ENCODE assay signal across 6 cellular contexts in genomic region chr19:21264416-21264815, GRCh38.
"Had no signal": no experiment of that assay in that cellular context is flagged by ENCODE, and none has a peak within 500 bp of the region (broad histone marks: within the 10 kb centered on the region; RNA-seq: fewer than 3 reads in every experiment).

No MANE protein-coding gene starts in this region.

- H3K4me3 ChIP-seq: K562 had no signal

- ATAC-seq: HepG2, K562 had no signal

- H3K27ac ChIP-seq: HL-60 had no signal

- DNase-seq: IMR-90, KBM-7, KG1 had no signal

- FAIRE-seq: HepG2, K562 had no signal
